22 cellular contexts compared by ENCODE assay signal in the genomic region with DNA sequence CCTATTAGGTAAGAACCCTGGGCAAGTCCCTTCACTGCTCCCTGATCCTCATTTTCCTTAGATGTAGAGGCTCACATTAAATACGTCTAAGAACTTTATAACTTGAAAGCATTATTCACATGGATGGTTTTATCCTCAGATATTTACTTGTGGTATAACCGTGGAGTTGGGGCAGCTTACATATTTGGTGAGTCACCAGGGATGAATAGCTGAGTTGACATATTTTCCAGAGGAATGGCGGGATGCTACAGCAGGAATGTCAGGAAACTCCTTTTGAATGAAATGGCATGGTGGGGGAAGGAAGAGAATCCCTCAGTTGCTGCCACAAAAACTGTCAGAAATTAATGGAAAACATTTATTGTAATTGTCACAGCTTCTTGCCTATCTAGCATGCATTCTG.
DNase-seq lines count a peak whose midpoint lies in the region; TF ChIP-seq lines count a peak whose summit lies in the region.
"Had no signal": no experiment of that assay in that cellular context is flagged by ENCODE, and none has a peak within 500 bp of the region (broad histone marks: within the 10 kb centered on the region; RNA-seq: fewer than 3 reads in every experiment).

No MANE protein-coding gene starts in this region.

- H3K9ac ChIP-seq in trophoblast cell (ENCODE audit: low read length): no peak overlapping the region
- H3K9ac ChIP-seq: BLaER1 treated with 17β-estradiol and CSF1 and Interleukin-3, amounts not matched to agents 10 nM and 100 nM; parathyroid adenoma had no signal

- H4K8ac ChIP-seq in trophoblast cell (ENCODE audit: low read depth, low read length): no peak overlapping the region

- H3K4me1 Mint-ChIP-seq in T-helper 1 cell treated with Interleukin-12 subunit alpha and Interleukin-12 subunit beta and Interleukin-4 antibody, amounts not matched to agents 30 μg/mL and 1 μg/mL, for 36 hours (ENCODE audit: low read depth): peaks cover 23% of the 10 kb centered on the region
- H3K4me1 Mint-ChIP-seq: endodermal cell, H9 had no signal

- no peak overlapping the region for H3K18ac ChIP-seq in trophoblast cell (ENCODE audit: low read length)

- H3K4me3 Mint-ChIP-seq in T-helper 1 cell treated with Interleukin-12 subunit alpha and Interleukin-12 subunit beta and Interleukin-4 antibody, amounts not matched to agents 30 μg/mL and 1 μg/mL, for 36 hours: no peak overlapping the region
- H3K4me3 Mint-ChIP-seq: endodermal cell, H9 had no signal

- H3K79me2 ChIP-seq in trophoblast cell (ENCODE audit: control insufficient read depth, insufficient read depth, low read length, poor library complexity): no peaks in the 10 kb centered on the region
- H3K79me2 ChIP-seq: parathyroid adenoma had no signal

- peaks cover 2% of the 10 kb centered on the region for H3K36me3 Mint-ChIP-seq in T-helper 1 cell treated with Interleukin-12 subunit alpha and Interleukin-12 subunit beta and Interleukin-4 antibody, amounts not matched to agents 30 μg/mL and 1 μg/mL, for 36 hours (ENCODE audit: low read depth)
- H3K36me3 Mint-ChIP-seq: naive thymus-derived CD8-positive, alpha-beta T cell had no signal

- no peak overlapping the region for H3K4ac ChIP-seq in trophoblast cell (ENCODE audit: low read depth, low read length)

- H3K9me3 ChIP-seq in trophoblast cell (ENCODE audit: insufficient read depth, low read depth, low read length): no peaks in the 10 kb centered on the region
- H3K9me3 ChIP-seq: BLaER1 treated with 17β-estradiol and CSF1 and Interleukin-3, amounts not matched to agents 10 nM and 100 nM; sigmoid colon; upper lobe of right lung had no signal

- H3K27me3 ChIP-seq in trophoblast cell (ENCODE audit: insufficient read depth, low read length): no peaks in the 10 kb centered on the region
- H3K27me3 ChIP-seq: BLaER1 treated with 17β-estradiol and CSF1 and Interleukin-3, amounts not matched to agents 10 nM and 100 nM; sigmoid colon; upper lobe of right lung had no signal

- no peaks in the 10 kb centered on the region for H3K27me3 Mint-ChIP-seq in T-helper 1 cell treated with Interleukin-12 subunit alpha and Interleukin-12 subunit beta and Interleukin-4 antibody, amounts not matched to agents 30 μg/mL and 1 μg/mL, for 36 hours (ENCODE audit: low read depth)
- H3K27me3 Mint-ChIP-seq: naive thymus-derived CD8-positive, alpha-beta T cell had no signal

- no peak overlapping the region for H2AFZ ChIP-seq in trophoblast cell (ENCODE audit: insufficient read depth, low read length, poor library complexity)
- H2AFZ ChIP-seq: parathyroid adenoma had no signal

- H3K4me1 ChIP-seq in trophoblast cell (ENCODE audit: control insufficient read depth in 1 of 2, insufficient read depth in 2 of 2, low read length in 2 of 2): peaks cover 0 to 8% of the 10 kb centered on the region in 2 experiments
- H3K4me1 ChIP-seq: parathyroid adenoma, upper lobe of right lung had no signal

- no peaks in the 10 kb centered on the region for H3K9me3 Mint-ChIP-seq in T-helper 1 cell treated with Interleukin-12 subunit alpha and Interleukin-12 subunit beta and Interleukin-4 antibody, amounts not matched to agents 30 μg/mL and 1 μg/mL, for 36 hours

- no peaks in the 10 kb centered on the region for H3K79me1 ChIP-seq in trophoblast cell (ENCODE audit: low read length)

- no peak for DNase-seq in T-helper 1 cell
- DNase-seq in RPMI7951 (ENCODE audit: low read depth): peak; percentile 59
- DNase-seq in epithelial cell of esophagus (ENCODE audit: low read depth): peak; percentile 27
- peak; percentile 42 for DNase-seq in retinal pigment epithelial cell (ENCODE audit: low read depth)
- no peak for DNase-seq in ureter (ENCODE audit: low spot score)
- DNase-seq in trophoblast cell: no peak
- DNase-seq in NCI-H2107 (lab: John Stamatoyannopoulos, UW): no peak
- DNase-seq: amygdala; endodermal cell; H9; kidney; naive thymus-derived CD8-positive, alpha-beta T cell; NCI-H187 treated with DMSO at 0.1 percent for 48 hours; sigmoid colon; stimulated activated naive CD8-positive, alpha-beta T cell treated with anti-CD3 and anti-CD28 coated beads, Interleukin-15, Interleukin-2, amounts not matched to agents 100 U/mL and 50 U/mL, for 24 hours; upper lobe of right lung had no signal

- H3K4me3 ChIP-seq in epithelial cell of esophagus (ENCODE audit: low read length): no peak overlapping the region
- no peak overlapping the region for H3K4me3 ChIP-seq in retinal pigment epithelial cell (ENCODE audit: low read length)
- H3K4me3 ChIP-seq in trophoblast cell (ENCODE audit: low read depth, low read length): no peak overlapping the region
- H3K4me3 ChIP-seq: BLaER1 treated with 17β-estradiol and CSF1 and Interleukin-3, amounts not matched to agents 10 nM and 100 nM; sigmoid colon; upper lobe of right lung had no signal

- H4K91ac ChIP-seq in trophoblast cell (ENCODE audit: low read depth, low read length): no peak overlapping the region

- H3K23ac ChIP-seq in trophoblast cell (ENCODE audit: low read length): no peak overlapping the region

- WGBS in trophoblast cell (ENCODE audit: extremely low coverage, insufficient coverage, insufficient read length): no CpG with 5 or more reads among the region's 3 CpGs

- peak overlapping the region; percentile 92 for H3K27ac Mint-ChIP-seq in T-helper 1 cell treated with Interleukin-12 subunit alpha and Interleukin-12 subunit beta and Interleukin-4 antibody, amounts not matched to agents 30 μg/mL and 1 μg/mL, for 36 hours
- H3K27ac Mint-ChIP-seq: endodermal cell, H9 had no signal

- H3K4me2 ChIP-seq in trophoblast cell (ENCODE audit: low read length): no peak overlapping the region

- H2BK5ac ChIP-seq in trophoblast cell (ENCODE audit: low read depth, low read length, poor library complexity): no peak overlapping the region

- no peak overlapping the region for H3K14ac ChIP-seq in trophoblast cell (ENCODE audit: low read length)

- no peaks in the 10 kb centered on the region for H3K36me3 ChIP-seq in trophoblast cell (ENCODE audit: control insufficient read depth in 1 of 2, insufficient read depth in 2 of 2, low read length in 2 of 2)
- H3K36me3 ChIP-seq: BLaER1 treated with 17β-estradiol and CSF1 and Interleukin-3, amounts not matched to agents 10 nM and 100 nM; sigmoid colon; upper lobe of right lung had no signal

- H2AK5ac ChIP-seq in trophoblast cell (ENCODE audit: low read length): no peak overlapping the region

- no peak for TF ChIP-seq CTCF in epithelial cell of esophagus (IDR thresholded peaks at IDR 0.05; ENCODE audit: insufficient read depth, low read depth, low read length, missing control alignments)
- no peak for TF ChIP-seq CTCF in retinal pigment epithelial cell (conservative IDR thresholded peaks at IDR 0.05; ENCODE audit: low read depth, low read length)

- H4K12ac ChIP-seq in trophoblast cell (ENCODE audit: low read depth, low read length): no peak overlapping the region

- no peak overlapping the region for H3K27ac ChIP-seq in trophoblast cell (ENCODE audit: low read depth, low read length)
- H3K27ac ChIP-seq: 22Rv1; BLaER1 treated with 17β-estradiol and CSF1 and Interleukin-3, amounts not matched to agents 10 nM and 100 nM; HL-60; parathyroid adenoma; RWPE1; sigmoid colon; upper lobe of right lung had no signal

- H2BK120ac ChIP-seq in trophoblast cell (ENCODE audit: insufficient read depth, low read length, poor library complexity): no peak overlapping the region

- no peak overlapping the region for H2BK12ac ChIP-seq in trophoblast cell (ENCODE audit: low read length)

Comparison
In these comparisons a context has a peak if more than half of its experiments do, and no peak if none do; other contexts are left out.
1. DNase-seq: peak in RPMI7951 (single experiment), epithelial cell of esophagus (single experiment) and retinal pigment epithelial cell (single experiment); none in T-helper 1 cell (0 of 5), ureter (single experiment), trophoblast cell (0 of 2) and NCI-H2107 (single experiment).